Comparison of ENCODE assay signal across 16 cellular contexts in the genomic region with DNA sequence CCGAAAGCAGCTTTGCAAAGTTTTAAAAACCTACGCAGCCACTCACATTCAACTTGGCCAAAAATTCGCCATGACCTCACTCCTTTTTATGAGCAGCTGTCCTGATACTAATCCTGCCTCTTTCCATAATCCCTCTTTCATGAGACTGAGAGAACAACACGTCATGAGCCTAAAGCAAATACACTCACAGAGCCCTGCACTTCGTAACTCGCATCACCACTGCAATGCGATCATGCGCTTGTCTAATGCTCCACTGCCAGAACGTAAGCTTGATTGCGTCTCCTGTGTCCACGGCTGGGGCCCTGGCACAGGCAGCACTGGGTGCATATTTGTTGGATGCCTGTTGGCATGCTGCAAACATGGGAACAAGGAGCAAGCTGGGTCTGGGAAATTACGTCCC. TPM values are rescaled to one million over a fixed set of nuclear protein-coding genes. Genes with fewer than 3 reads are reported as not detected.
DNase-seq lines count a peak whose midpoint lies in the region; ATAC-seq, FAIRE-seq and TF ChIP-seq lines count a peak whose summit lies in the region.
"Had no signal": no experiment of that assay in that cellular context is flagged by ENCODE, and none has a peak within 500 bp of the region (broad histone marks: within the 10 kb centered on the region; RNA-seq: fewer than 3 reads in every experiment).

No MANE protein-coding gene starts in this region.

- H3K36me3 Mint-ChIP-seq in nephron (ENCODE audit: low read depth): peaks cover 27% of the 10 kb centered on the region

- H3K27ac Mint-ChIP-seq in nephron: peak overlapping the region in 2 of 3 experiments; percentile 39 to 69
- H3K27ac Mint-ChIP-seq: B cell, T-helper 17 cell had no signal

- peak overlapping the region in 1 of 3 experiments; percentile 10 for H3K4me3 Mint-ChIP-seq in nephron
- H3K4me3 Mint-ChIP-seq: B cell, T-helper 17 cell had no signal

- no peaks in the 10 kb centered on the region for H3K36me3 ChIP-seq in upper lobe of left lung
- no peaks in the 10 kb centered on the region for H3K36me3 ChIP-seq in HepG2 (replicated peaks in 1 of 2; ENCODE audit: control insufficient read depth in 1 of 2, insufficient read depth in 2 of 2, low read length in 2 of 2)
- H3K36me3 ChIP-seq: tibial nerve had no signal

- H3K4me2 ChIP-seq in HepG2 (ENCODE audit: low read depth, low read length): no peak overlapping the region

- H3K4me1 Mint-ChIP-seq in nephron: peaks cover 58% of the 10 kb centered on the region
- H3K4me1 Mint-ChIP-seq: B cell, T-helper 17 cell had no signal

- no peaks in the 10 kb centered on the region for H3K9me3 Mint-ChIP-seq in nephron

- in situ Hi-C loops in HepG2 (cut with HindIII; ENCODE audit: extremely low pct_ligation_motif_present, low pct_unique_long_range_greater_than_20kb): no loop called here

- peak; percentile 26 for ATAC-seq in Right ventricle myocardium superior (ENCODE audit: poor library complexity)
- ATAC-seq in upper lobe of left lung (ENCODE audit: low FRiP score in 2 of 2): no peak
- ATAC-seq in HepG2: no peak
- ATAC-seq in esophagus mucosa: no peak
- ATAC-seq: T-helper 17 cell had no signal

- TF ChIP-seq POLR2A in upper lobe of left lung (IDR thresholded peaks at IDR 0.05) (no peak), HepG2 (IDR thresholded peaks at IDR 0.05; ENCODE audit: insufficient read depth in 1 of 2, low read depth in 2 of 2, low read length in 2 of 2) (no peak)

- TF ChIP-seq EP300 in upper lobe of left lung (IDR thresholded peaks at IDR 0.05) (peak in 1 of 4 donors; percentile 31), HepG2 (IDR thresholded peaks at IDR 0.05; ENCODE audit: low read depth in 2 of 2, low read length in 2 of 2) (no peak), HepG2 (CRISPR knock-in tag; IDR thresholded peaks at IDR 0.05; ENCODE audit: borderline replicate concordance) (no peak)

- H3K79me2 ChIP-seq in HepG2 (ENCODE audit: insufficient read depth, low read length): no peaks in the 10 kb centered on the region

- no peak overlapping the region for H2AFZ ChIP-seq in HepG2 (ENCODE audit: low read length)

- H3K27ac ChIP-seq in upper lobe of left lung (peak overlapping the region in 3 of 4 donors; percentile 16 to 72 (median 22)), HepG2 (ENCODE audit: extremely low read length, insufficient read depth, low read length) (no peak overlapping the region)

- no TSS peak for BruUV-seq in HepG2 (replicated peaks; lab: Mats Ljungman, UMichigan)

- no peak for TF ChIP-seq RAD21 in HepG2 (CRISPR knock-in tag; IDR thresholded peaks at IDR 0.05)

- POLR2A ChIA-PET in HepG2 (lab: Yijun Ruan, JAX): no interaction called here

- DNase-seq in NCI-H82 treated with DMSO at 0.1 percent for 48 hours (lab: John Stamatoyannopoulos, UW; ENCODE audit: unreplicated experiment) (peak; percentile 47), Right ventricle myocardium superior (no peak), upper lobe of left lung (peak; percentile 20 to 57), HepG2 (ENCODE audit: low spot score) (no peak), NCI-H1417 treated with DMSO at 0.1 percent for 48 hours (lab: John Stamatoyannopoulos, UW) (no peak)
- no peak for DNase-seq in effector CD4-positive, alpha-beta T cell
- DNase-seq: activated naive CD4-positive, alpha-beta T cell; dermis blood vessel endothelial cell; NCI-H774; RPMI8226; stimulated activated CD8-positive, alpha-beta memory T cell treated with anti-CD3 and anti-CD28 coated beads, Interleukin-4, amount 100 ng/mL, for 48 hours; T-helper 17 cell had no signal

- 82 to 86% methylated on average over 12 of the region's 12 CpGs for WGBS in upper lobe of left lung, 2 donors
- WGBS in HepG2 (ENCODE audit: low lambda C conversion rate): 99% methylated on average over 12 of the region's 12 CpGs

- CTCF ChIA-PET in HepG2 (lab: Yijun Ruan, JAX; ENCODE audit: low intra/inter-chr PET ratio, low total read pairs): no interaction called here

- H3K4me1 ChIP-seq in upper lobe of left lung (peaks cover 5 to 35% (median 15%) of the 10 kb centered on the region in 4 donors), HepG2 (ENCODE audit: insufficient read depth, low read length) (peaks cover 52% of the 10 kb centered on the region)

- no peak for TF ChIP-seq CTCF in nephron (IDR thresholded peaks at IDR 0.05; ENCODE audit: unreplicated experiment in 3 of 3)
- TF ChIP-seq CTCF in upper lobe of left lung (IDR thresholded peaks at IDR 0.05): no peak
- no peak for TF ChIP-seq CTCF in HepG2 (CRISPR knock-in tag; IDR thresholded peaks at IDR 0.05)

- no peak for FAIRE-seq in HepG2 (lab: Jason Lieb, UNC)

- H3K9me3 ChIP-seq in upper lobe of left lung (no peaks in the 10 kb centered on the region), HepG2 (ENCODE audit: low read length) (no peaks in the 10 kb centered on the region)
- H3K9me3 ChIP-seq: tibial nerve had no signal

- peaks cover 6% of the 10 kb centered on the region for H3K27me3 Mint-ChIP-seq in nephron (ENCODE audit: low read depth)
- H3K27me3 Mint-ChIP-seq: B cell, T-helper 17 cell had no signal

- H3K4me3 ChIP-seq in upper lobe of left lung (no peak overlapping the region), HepG2 (replicated peaks in 1 of 3; ENCODE audit: insufficient read depth in 1 of 3, low read depth in 2 of 3, low read length in 3 of 3) (no peak overlapping the region)
- H3K4me3 ChIP-seq: tibial nerve had no signal

- intact Hi-C loops in Right ventricle myocardium superior (cut with DNase I): no loop called here
- intact Hi-C loops in HepG2 (cut with micrococcal nuclease; ENCODE audit: unreplicated experiment): loop anchor here (5.0 kb wide), 1 partner anchor 169 kb away; no protein-coding TSS in a partner anchor

- no peak overlapping the region for H3K9ac ChIP-seq in HepG2 (ENCODE audit: insufficient read depth, low read depth, low read length)

- no peaks in the 10 kb centered on the region for H4K20me1 ChIP-seq in HepG2 (ENCODE audit: insufficient read depth, low read length)

- no peaks in the 10 kb centered on the region for H3K27me3 ChIP-seq in upper lobe of left lung
- H3K27me3 ChIP-seq in HepG2 (ENCODE audit: control insufficient read depth in 1 of 2, insufficient read depth in 2 of 2, low read length in 2 of 2): no peaks in the 10 kb centered on the region; a peak in 1 of 5 replicates
- H3K27me3 ChIP-seq: tibial nerve had no signal

TF ChIP-seq in HepG2, 621 proteins besides CTCF, POLR2A, EP300 and RAD21:
- TF ChIP-seq MAFF (IDR thresholded peaks at IDR 0.05; ENCODE audit: low read depth, low read length): no peak
- no peak for TF ChIP-seq STAT5B (CRISPR knock-in tag; IDR thresholded peaks at IDR 0.05)
- TF ChIP-seq ZNF761 (CRISPR knock-in tag; conservative IDR thresholded peaks at IDR 0.05): no peak
- no peak for TF ChIP-seq KLF13 (CRISPR knock-in tag; IDR thresholded peaks at IDR 0.05)
- TF ChIP-seq ZBTB8A (CRISPR knock-in tag; IDR thresholded peaks at IDR 0.05; ENCODE audit: borderline replicate concordance, low read depth): no peak
- no peak for TF ChIP-seq ZNF652 (CRISPR knock-in tag; IDR thresholded peaks at IDR 0.05; ENCODE audit: borderline replicate concordance, low read depth)
- TF ChIP-seq FOSL1 (CRISPR knock-in tag; IDR thresholded peaks at IDR 0.05; ENCODE audit: borderline replicate concordance): no peak
- TF ChIP-seq, protein P1, sequence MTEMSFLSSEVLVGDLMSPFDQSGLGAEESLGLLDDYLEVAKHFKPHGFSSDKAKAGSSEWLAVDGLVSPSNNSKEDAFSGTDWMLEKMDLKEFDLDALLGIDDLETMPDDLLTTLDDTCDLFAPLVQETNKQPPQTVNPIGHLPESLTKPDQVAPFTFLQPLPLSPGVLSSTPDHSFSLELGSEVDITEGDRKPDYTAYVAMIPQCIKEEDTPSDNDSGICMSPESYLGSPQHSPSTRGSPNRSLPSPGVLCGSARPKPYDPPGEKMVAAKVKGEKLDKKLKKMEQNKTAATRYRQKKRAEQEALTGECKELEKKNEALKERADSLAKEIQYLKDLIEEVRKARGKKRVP (CRISPR knock-in tag; IDR thresholded peaks at IDR 0.05): no peak
- TF ChIP-seq RXRB (CRISPR knock-in tag; IDR thresholded peaks at IDR 0.05; ENCODE audit: borderline replicate concordance): no peak
- no peak for TF ChIP-seq MIXL1 (CRISPR knock-in tag; IDR thresholded peaks at IDR 0.05)

RNA-seq across cellular contexts. Expression of gene CDRT4, which starts 36.2 kb away (rescaled TPM):
- total RNA-seq in Right ventricle myocardium superior (1.9 TPM), upper lobe of left lung (10 to 100 TPM in 2 of 6 donors, 1 to 10 TPM in 3, not detected in 1; 4.7 to 38.8 (median 5.8) TPM), HepG2 (2016; rRNA removed; fragmentation: Illumina TruSeq; extraction: Trizol) (1.9 and 5.8 TPM in 2 replicates), esophagus mucosa (4.7 TPM)
- total RNA-seq in HepG2 (2016; cell fraction: cytosol; rRNA removed; fragmentation: Illumina TruSeq; extraction: Trizol; ENCODE audit: low read depth): 2.1 and 2.8 TPM in 2 replicates
- total RNA-seq in HepG2 (2016; cell fraction: insoluble cytoplasmic fraction; rRNA removed; fragmentation: Illumina TruSeq; extraction: Trizol): 2.8 and 3.9 TPM in 2 replicates
- 0.93 and 2.2 TPM in 2 replicates for total RNA-seq in HepG2 (2016; cell fraction: membrane; rRNA removed; fragmentation: Illumina TruSeq; extraction: Trizol)
- total RNA-seq in HepG2 (2016; cell fraction: nucleus; rRNA removed; fragmentation: Illumina TruSeq; extraction: Trizol): 6.2 and 8.3 TPM in 2 replicates
- polyA plus RNA-seq in HepG2 (2011; rRNA removed): 12.1 and 12.8 TPM in 2 replicates
- polyA plus RNA-seq in HepG2 (2011; cell fraction: cytosol; rRNA removed): 1.4 and 2.4 TPM in 2 replicates
- 85.1 and 85.9 TPM in 2 replicates for polyA plus RNA-seq in HepG2 (2011; cell fraction: nucleus; rRNA removed)
- polyA plus RNA-seq in HepG2 (2012): 4.8 and 8.8 TPM in 2 replicates
- 0.59 and 0.97 TPM in 2 replicates for polyA plus RNA-seq in HepG2 (2016; cell fraction: cytosol; fragmentation: Illumina TruSeq; extraction: Trizol; ENCODE audit: low read depth)
- polyA plus RNA-seq in HepG2 (2016; cell fraction: insoluble cytoplasmic fraction; fragmentation: Illumina TruSeq; extraction: Trizol; ENCODE audit: low read depth): 1.7 and 2.7 TPM in 2 replicates
- 2.3 and 2.4 TPM in 2 replicates for polyA plus RNA-seq in HepG2 (2016; cell fraction: membrane; fragmentation: Illumina TruSeq; extraction: Trizol; ENCODE audit: low read depth)
- 38.4 and 39.4 TPM in 2 replicates for polyA plus RNA-seq in HepG2 (2016; cell fraction: nucleus; fragmentation: Illumina TruSeq; extraction: Trizol; ENCODE audit: insufficient read depth, low read depth)
- 9.6 and 12.2 TPM in 2 replicates for polyA minus RNA-seq in HepG2 (2011; rRNA and poly(A)+ RNA removed; ENCODE audit: low replicate concordance)
- polyA minus RNA-seq in HepG2 (2011; cell fraction: cytosol; rRNA and poly(A)+ RNA removed): 0.97 TPM in 1 of 2 replicates, not detected in the other
- polyA minus RNA-seq in HepG2 (2011; cell fraction: nucleus; rRNA and poly(A)+ RNA removed): 22.5 and 27.2 TPM in 2 replicates

Comparison
In these comparisons a context has a peak if more than half of its experiments do, and no peak if none do; other contexts are left out.
1. DNase-seq: peak in NCI-H82 treated with DMSO at 0.1 percent for 48 hours (single experiment) and upper lobe of left lung (2 of 2); none in Right ventricle myocardium superior (single experiment), HepG2 (single experiment), effector CD4-positive, alpha-beta T cell (single experiment) and NCI-H1417 treated with DMSO at 0.1 percent for 48 hours (single experiment).